Comparison of ENCODE assay signal across 10 cellular contexts in the genomic region with DNA sequence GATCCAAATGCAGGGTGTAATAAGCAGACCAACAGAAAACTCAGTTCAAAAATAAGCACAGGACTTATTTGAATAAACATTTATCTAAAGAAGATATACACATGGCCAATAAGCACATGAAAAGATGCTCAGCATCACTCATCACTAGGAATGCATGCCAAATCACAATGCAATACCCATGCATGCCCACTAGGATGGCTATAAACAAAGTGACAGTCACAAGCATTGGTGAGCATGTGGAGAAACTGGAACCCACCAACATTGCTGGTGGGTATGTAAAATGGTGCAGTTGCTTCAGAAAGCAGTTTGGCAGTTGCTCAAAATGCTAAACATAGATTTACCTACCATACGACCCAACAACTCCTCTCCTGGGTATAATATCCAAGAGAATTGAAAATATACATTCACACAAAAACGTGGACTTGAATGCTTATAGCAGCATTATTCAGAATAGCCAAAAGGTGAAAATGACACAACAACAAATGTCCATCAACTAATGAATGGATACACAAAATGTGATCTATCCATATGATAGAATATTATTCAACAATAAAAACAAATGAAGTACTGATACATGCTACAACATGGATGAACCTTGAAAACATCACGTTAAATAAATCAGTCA. TPM values are rescaled to one million over a fixed set of nuclear protein-coding genes. Genes with fewer than 3 reads are reported as not detected.
DNase-seq lines count a peak whose midpoint lies in the region; ATAC-seq and TF ChIP-seq lines count a peak whose summit lies in the region.
"Had no signal": no experiment of that assay in that cellular context is flagged by ENCODE, and none has a peak within 500 bp of the region (broad histone marks: within the 10 kb centered on the region; RNA-seq: fewer than 3 reads in every experiment).

No MANE protein-coding gene starts in this region.

- peaks cover 17% of the 10 kb centered on the region; the same call in 1 of the 2 replicates for H4K20me1 ChIP-seq in GM23248 (ENCODE audit: insufficient read depth)

- no peak overlapping the region for H3K4me2 ChIP-seq in GM23248 (ENCODE audit: unreplicated experiment)

- DNase-seq in AML-193 (lab: John Stamatoyannopoulos, UW) = peak; percentile 28 to 43
- DNase-seq in GM23248 = peak; percentile 52
- no peak for DNase-seq in WERI-Rb-1
- DNase-seq in lower lobe of right lung = no peak
- DNase-seq: nucleus accumbens had no signal

- peaks cover 98% of the 10 kb centered on the region for H3K79me2 ChIP-seq in GM23248 (ENCODE audit: insufficient read depth)

- H3K4me1 ChIP-seq in GM23248 (ENCODE audit: insufficient read depth) = peaks cover 5% of the 10 kb centered on the region
- H3K4me1 ChIP-seq in lower lobe of right lung = peaks cover 15% of the 10 kb centered on the region

- TF ChIP-seq CTCF in WERI-Rb-1 (IDR thresholded peaks at IDR 0.05; ENCODE audit: low read depth, low read length) (peak; percentile 67), lower lobe of right lung (IDR thresholded peaks at IDR 0.05) (peak; percentile 25)

- in situ Hi-C loops in GM23248 (cut with MboI) = no loop called here

- H3F3A ChIP-seq in GM23248 (ENCODE audit: insufficient read depth) = peaks cover 8% of the 10 kb centered on the region

- ATAC-seq in lower lobe of right lung = no peak
- ATAC-seq in HG03045 (IDR thresholded peaks at IDR 0.05; ENCODE audit: unreplicated experiment) = no peak
- no peak for ATAC-seq in GM21360 (IDR thresholded peaks at IDR 0.05; ENCODE audit: unreplicated experiment)
- ATAC-seq in GM21526 (IDR thresholded peaks at IDR 0.05; ENCODE audit: low FRiP score, unreplicated experiment) = no peak
- ATAC-seq in GM18873 (IDR thresholded peaks at IDR 0.05; ENCODE audit: low FRiP score, unreplicated experiment) = no peak

- no peak overlapping the region for H3K27ac ChIP-seq in GM23248
- H3K27ac ChIP-seq in WERI-Rb-1 = no peak overlapping the region
- no peak overlapping the region for H3K27ac ChIP-seq in lower lobe of right lung

- H3K4me3 ChIP-seq in GM23248 (no peak overlapping the region), WERI-Rb-1 (ENCODE audit: low read depth, low read length) (no peak overlapping the region), lower lobe of right lung (no peak overlapping the region)

- intact Hi-C loops in lower lobe of right lung (cut with DNase I) = no loop called here

- no peak overlapping the region for H3K9ac ChIP-seq in GM23248

- H2AFZ ChIP-seq in GM23248 = no peak overlapping the region

- no peaks in the 10 kb centered on the region for H3K9me2 ChIP-seq in GM23248 (ENCODE audit: insufficient read depth)

- 96 to 99% methylated on average over 3 of the region's 3 CpGs for WGBS in GM23248 (ENCODE audit: low coverage in 1 of 2, low lambda C conversion rate in 2 of 2, missing lambda C conversion rate in 2 of 2), 2 experiments

- H3K36me3 ChIP-seq in GM23248 (ENCODE audit: low read depth) = no peaks in the 10 kb centered on the region
- H3K36me3 ChIP-seq in WERI-Rb-1 = peaks cover 8% of the 10 kb centered on the region
- no peaks in the 10 kb centered on the region for H3K36me3 ChIP-seq in lower lobe of right lung

- H3K9me3 ChIP-seq in GM23248 (ENCODE audit: low read depth) (no peaks in the 10 kb centered on the region), WERI-Rb-1 (ENCODE audit: severe bottlenecking) (no peaks in the 10 kb centered on the region), lower lobe of right lung (no peaks in the 10 kb centered on the region)

- H3K27me3 ChIP-seq in GM23248 (replicated peaks; ENCODE audit: insufficient read depth) = no peaks in the 10 kb centered on the region
- H3K27me3 ChIP-seq in WERI-Rb-1 (ENCODE audit: insufficient read depth, low read depth, severe bottlenecking) = no peaks in the 10 kb centered on the region
- no peaks in the 10 kb centered on the region for H3K27me3 ChIP-seq in lower lobe of right lung (ENCODE audit: low read depth)

RNA-seq across cellular contexts. Expression of gene UBE2O, which starts 20.1 kb away (rescaled TPM):
- 17.2 TPM in 2 replicates for total RNA-seq in GM23248 (2014; rRNA removed; shearing (Covaris generic))
- 7.1 and 7.2 TPM in 2 replicates for polyA plus RNA-seq in GM23248 (2016; fragmentation: Nextera tagmentation; extraction: Ambion mirVana)
- 18.2 TPM for total RNA-seq in lower lobe of right lung

RNA-seq across cellular contexts. Expression of gene AANAT, which starts 34.6 kb away (rescaled TPM):
- not detected in 2 replicates for total RNA-seq in GM23248 (2014; rRNA removed; shearing (Covaris generic))
- polyA plus RNA-seq in GM23248 (2016; fragmentation: Nextera tagmentation; extraction: Ambion mirVana) = 0.72 TPM in 1 of 2 replicates, not detected in the other
- not detected for total RNA-seq in lower lobe of right lung
- total RNA-seq: subcutaneous adipose tissue had no signal

RNA-seq across cellular contexts. Expression of gene SPHK1, which starts 48.4 kb away (rescaled TPM):
- 112 and 113 TPM in 2 replicates for total RNA-seq in GM23248 (2014; rRNA removed; shearing (Covaris generic))
- 69.2 and 72.3 TPM in 2 replicates for polyA plus RNA-seq in GM23248 (2016; fragmentation: Nextera tagmentation; extraction: Ambion mirVana)
- 8.2 TPM for total RNA-seq in lower lobe of right lung

Comparison
In these comparisons a context has a peak if more than half of its experiments do, and no peak if none do; other contexts are left out.
1. DNase-seq: peak in AML-193 (2 of 2) and GM23248 (single experiment); none in WERI-Rb-1 (single experiment) and lower lobe of right lung (single experiment).
2. RNA of gene SPHK1, which starts 48.4 kb away (total RNA-seq): 112 to 113 TPM in GM23248; 8.2 TPM in lower lobe of right lung (single experiment); every median in the first group is over 10 times any median in the second.